ENCODE assay signal across 11 cellular contexts in genomic region chr17:37774508-37774907, GRCh38. TPM values are rescaled to one million over a fixed set of nuclear protein-coding genes. Genes with fewer than 3 reads are reported as not detected.
DNase-seq lines count a peak whose midpoint lies in the region; ATAC-seq lines count a peak whose summit lies in the region.
"Had no signal": no experiment of that assay in that cellular context is flagged by ENCODE, and none has a peak within 500 bp of the region (broad histone marks: within the 10 kb centered on the region; RNA-seq: fewer than 3 reads in every experiment).

No MANE protein-coding gene starts in this region.

- no peaks in the 10 kb centered on the region for H3K9me3 Mint-ChIP-seq in naive B cell
- H3K9me3 Mint-ChIP-seq: brain had no signal

- ATAC-seq in GM18909 (IDR thresholded peaks at IDR 0.05; ENCODE audit: poor library complexity, unreplicated experiment) (peak; percentile 88), GM21737 (IDR thresholded peaks at IDR 0.05; ENCODE audit: unreplicated experiment) (peak; percentile 79), naive B cell (ENCODE audit: low read depth in 2 of 2) (peak; percentile 98)

- peak; percentile 39 for DNase-seq in KBM-7
- peak; percentile 79 for DNase-seq in naive B cell
- no peak for DNase-seq in HUDEP-2 (lab: John Stamatoyannopoulos, UW; ENCODE audit: unreplicated experiment in 76 of 76)
- DNase-seq in globus pallidus (ENCODE audit: low spot score): no peak
- no peak for DNase-seq in SW 1271 (lab: John Stamatoyannopoulos, UW)
- DNase-seq in putamen (ENCODE audit: low spot score): no peak
- DNase-seq: SIG-M5, sigmoid colon had no signal

- in situ Hi-C loops in KBM-7 (cut with MboI; ENCODE audit: low pct_unique_long_range_greater_than_20kb, low sequenced_read_pairs): no loop called here

- peaks cover 13 to 21% (median 14%) of the 10 kb centered on the region in 3 donors for H3K4me1 Mint-ChIP-seq in naive B cell
- H3K4me1 Mint-ChIP-seq: brain had no signal

- peak overlapping the region in 5 of 6 donors; percentile 0 to 53 (median 30) for H3K27ac Mint-ChIP-seq in naive B cell
- H3K27ac Mint-ChIP-seq: brain had no signal

- peaks cover 6 to 11% (median 11%) of the 10 kb centered on the region in 3 donors for H3K27me3 Mint-ChIP-seq in naive B cell

- H3K36me3 Mint-ChIP-seq in naive B cell: no peaks in the 10 kb centered on the region
- H3K36me3 Mint-ChIP-seq: brain had no signal

- peak overlapping the region in 4 of 8 donors; percentile 6 to 54 (median 52) for H3K4me3 Mint-ChIP-seq in naive B cell
- H3K4me3 Mint-ChIP-seq: brain had no signal

RNA-seq across cellular contexts. Expression of gene HNF1B, which starts 29.6 kb away (rescaled TPM):
- polyA plus RNA-seq in naive B cell (ENCODE audit: low read depth in 6 of 6): under 1 TPM in 1 of 6 donors, not detected in 5; 0.09 TPM

Comparison
In these comparisons a context has a peak if more than half of its experiments do, and no peak if none do; other contexts are left out.
1. DNase-seq: peak in KBM-7 (single experiment) and naive B cell (single experiment); none in HUDEP-2 (0 of 76), globus pallidus (single experiment), SW 1271 (0 of 2) and putamen (single experiment).
2. Peak in every context shown above with its lines, with median percentiles within 50 percentile points of each other: ATAC-seq.